Comparison of ENCODE assay signal across 17 cellular contexts in genomic region chr7:110669410-110669809, GRCh38.
DNase-seq lines count a peak whose midpoint lies in the region; ATAC-seq, FAIRE-seq and TF ChIP-seq lines count a peak whose summit lies in the region.
"Had no signal": no experiment of that assay in that cellular context is flagged by ENCODE, and none has a peak within 500 bp of the region (broad histone marks: within the 10 kb centered on the region; RNA-seq: fewer than 3 reads in every experiment).

No MANE protein-coding gene starts in this region.

- CTCF ChIA-PET in PC-3 (lab: Charles Lee) (no interaction called here), Caco-2 (lab: Charles Lee) (no interaction called here)
- CTCF ChIA-PET in CD8-positive, alpha-beta T cell (lab: Charles Lee) = no interaction called here

- no peak overlapping the region for H3K4me3 Mint-ChIP-seq in CD8-positive, alpha-beta T cell
- H3K4me3 Mint-ChIP-seq in Caco-2 (ENCODE audit: unreplicated experiment) = no peak overlapping the region
- H3K4me3 Mint-ChIP-seq: CD4-positive, CD25-positive, alpha-beta regulatory T cell had no signal

- intact Hi-C loops in PC-3 (cut with micrococcal nuclease) = no loop called here
- intact Hi-C loops in CD8-positive, alpha-beta T cell (cut with DNase I, micrococcal nuclease) = no loop called here
- intact Hi-C loops in Caco-2 (cut with micrococcal nuclease; ENCODE audit: unreplicated experiment) = no loop called here

- H3K9me3 ChIP-seq in PC-3 (ENCODE audit: low read length) (no peaks in the 10 kb centered on the region), Caco-2 (peaks cover 9% of the 10 kb centered on the region)
- H3K9me3 ChIP-seq in CD8-positive, alpha-beta T cell (ENCODE audit: low read length) = no peaks in the 10 kb centered on the region

- H3K4me1 ChIP-seq in PC-3 (ENCODE audit: insufficient read depth, low read length) (no peaks in the 10 kb centered on the region), Caco-2 (no peaks in the 10 kb centered on the region)
- no peaks in the 10 kb centered on the region for H3K4me1 ChIP-seq in CD8-positive, alpha-beta T cell (ENCODE audit: insufficient read depth, low read length)
- H3K4me1 ChIP-seq: BLaER1 treated with 17β-estradiol and CSF1 and Interleukin-3, amounts not matched to agents 10 nM and 100 nM had no signal

- H3K4me3 ChIP-seq in PC-3 (ENCODE audit: low read length) (no peak overlapping the region), bronchial epithelial cell (ENCODE audit: low read depth, low read length) (no peak overlapping the region), Caco-2 (ENCODE audit: low read depth, low read length) (no peak overlapping the region)
- no peak overlapping the region for H3K4me3 ChIP-seq in CD8-positive, alpha-beta T cell (ENCODE audit: low read depth, low read length)
- H3K4me3 ChIP-seq: BLaER1 treated with 17β-estradiol and CSF1 and Interleukin-3, amounts not matched to agents 10 nM and 100 nM had no signal

- H3F3A ChIP-seq in PC-3 (ENCODE audit: low read length, unreplicated experiment) = no peaks in the 10 kb centered on the region

- no peak overlapping the region for H3K27ac Mint-ChIP-seq in CD8-positive, alpha-beta T cell
- no peak overlapping the region for H3K27ac Mint-ChIP-seq in Caco-2 (ENCODE audit: unreplicated experiment)
- H3K27ac Mint-ChIP-seq: CD4-positive, CD25-positive, alpha-beta regulatory T cell had no signal

- H3K27me3 ChIP-seq in PC-3 (ENCODE audit: low read length) = no peaks in the 10 kb centered on the region
- no peaks in the 10 kb centered on the region for H3K27me3 ChIP-seq in bronchial epithelial cell (ENCODE audit: control insufficient read depth, insufficient read depth, low read length)
- H3K27me3 ChIP-seq in CD8-positive, alpha-beta T cell (ENCODE audit: insufficient read depth, low read length) = no peaks in the 10 kb centered on the region
- H3K27me3 ChIP-seq in Caco-2 (replicated peaks; ENCODE audit: control insufficient read depth, insufficient read depth, low read length) = no peaks in the 10 kb centered on the region
- H3K27me3 ChIP-seq: BLaER1 treated with 17β-estradiol and CSF1 and Interleukin-3, amounts not matched to agents 10 nM and 100 nM had no signal

- H3K9ac ChIP-seq in PC-3 (ENCODE audit: low read length) = no peak overlapping the region
- H3K9ac ChIP-seq: BLaER1 treated with 17β-estradiol and CSF1 and Interleukin-3, amounts not matched to agents 10 nM and 100 nM had no signal

- H3K9me3 Mint-ChIP-seq in CD8-positive, alpha-beta T cell = peaks cover 18% of the 10 kb centered on the region
- H3K9me3 Mint-ChIP-seq in Caco-2 (ENCODE audit: unreplicated experiment) = peaks cover 26% of the 10 kb centered on the region

- POLR2A ChIA-PET in PC-3 (lab: Charles Lee; ENCODE audit: unreplicated experiment) = no interaction called here
- POLR2A ChIA-PET in CD8-positive, alpha-beta T cell (lab: Charles Lee) = no interaction called here
- POLR2A ChIA-PET in Caco-2 (lab: Charles Lee) = no interaction called here

- no peak for TF ChIP-seq CTCF in PC-3 (conservative IDR thresholded peaks at IDR 0.05; ENCODE audit: low read depth, low read length)
- no peak for TF ChIP-seq CTCF in bronchial epithelial cell (IDR thresholded peaks at IDR 0.05; ENCODE audit: insufficient read depth, low read length, severe bottlenecking)
- TF ChIP-seq CTCF in CD8-positive, alpha-beta T cell (IDR thresholded peaks at IDR 0.05) = no peak
- TF ChIP-seq CTCF in Caco-2 (IDR thresholded peaks at IDR 0.05; ENCODE audit: insufficient read depth in 1 of 2, low read depth in 1 of 2, low read length in 1 of 2, severe bottlenecking in 1 of 2, unreplicated experiment in 1 of 2) = no peak

- FAIRE-seq in H54 (lab: Jason Lieb, UNC) (no peak), bronchial epithelial cell (lab: Jason Lieb, UNC) (no peak)
- FAIRE-seq: GM12892, GM19239 had no signal

- TF ChIP-seq POLR2A in H54 (IDR thresholded peaks at IDR 0.05; ENCODE audit: low read depth, low read length) = no peak

- H3K27ac ChIP-seq in PC-3 (ENCODE audit: low read length) = no peak overlapping the region
- no peak overlapping the region for H3K27ac ChIP-seq in CD8-positive, alpha-beta T cell (ENCODE audit: low read depth, low read length)
- H3K27ac ChIP-seq: BLaER1 treated with 17β-estradiol and CSF1 and Interleukin-3, amounts not matched to agents 10 nM and 100 nM had no signal

- H3K4me1 Mint-ChIP-seq in CD8-positive, alpha-beta T cell (ENCODE audit: low read depth) = no peaks in the 10 kb centered on the region
- H3K4me1 Mint-ChIP-seq in Caco-2 (ENCODE audit: low read depth, unreplicated experiment) = no peaks in the 10 kb centered on the region
- H3K4me1 Mint-ChIP-seq: CD4-positive, CD25-positive, alpha-beta regulatory T cell had no signal

- DNase-seq in ELR (ENCODE audit: low read depth) (peak; percentile 31), H54 (ENCODE audit: insufficient read length, low spot score) (peak; percentile 2), PC-3 (peak; percentile 17), bronchial epithelial cell (ENCODE audit: low read depth) (peak; percentile 25), RPMI8226 (no peak), Caco-2 (no peak)
- DNase-seq in CD8-positive, alpha-beta T cell = no peak
- DNase-seq: ACHN; CD4-positive, CD25-positive, alpha-beta regulatory T cell; DMS153; DMS79 treated with DMSO at 0.1 percent for 48 hours; EL; GDM1; H7 had no signal

- no peaks in the 10 kb centered on the region for H3K36me3 ChIP-seq in PC-3 (ENCODE audit: low read depth, low read length)
- no peaks in the 10 kb centered on the region for H3K36me3 ChIP-seq in bronchial epithelial cell (ENCODE audit: control insufficient read depth, insufficient read depth, low read length)
- no peaks in the 10 kb centered on the region for H3K36me3 ChIP-seq in CD8-positive, alpha-beta T cell (ENCODE audit: insufficient read depth, low read length)
- no peaks in the 10 kb centered on the region for H3K36me3 ChIP-seq in Caco-2 (ENCODE audit: control insufficient read depth, insufficient read depth, low read length)
- H3K36me3 ChIP-seq: BLaER1 treated with 17β-estradiol and CSF1 and Interleukin-3, amounts not matched to agents 10 nM and 100 nM had no signal

- no peaks in the 10 kb centered on the region for H3K79me2 ChIP-seq in PC-3 (ENCODE audit: low read length)

- peaks cover 10% of the 10 kb centered on the region for H3K36me3 Mint-ChIP-seq in CD8-positive, alpha-beta T cell
- no peaks in the 10 kb centered on the region for H3K36me3 Mint-ChIP-seq in Caco-2 (ENCODE audit: insufficient read depth, unreplicated experiment)

- H2AFZ ChIP-seq in PC-3 (ENCODE audit: low read length) = no peak overlapping the region

- no peaks in the 10 kb centered on the region for H3K9me2 ChIP-seq in PC-3 (replicated peaks; ENCODE audit: low read length)

- ATAC-seq in PC-3 = peak; percentile 38; the same call in 1 of the 2 replicates
- ATAC-seq in CD8-positive, alpha-beta T cell = no peak

- H3K27me3 Mint-ChIP-seq in CD8-positive, alpha-beta T cell (ENCODE audit: low read depth) = no peaks in the 10 kb centered on the region
- H3K27me3 Mint-ChIP-seq in Caco-2 (ENCODE audit: insufficient read depth, unreplicated experiment) = no peaks in the 10 kb centered on the region
- H3K27me3 Mint-ChIP-seq: CD4-positive, CD25-positive, alpha-beta regulatory T cell had no signal

- no TSS peak for BruUV-seq in PC-3 (replicated peaks; lab: Mats Ljungman, UMichigan)
- BruUV-seq in Caco-2 (replicated peaks; lab: Mats Ljungman, UMichigan) = no TSS peak

- H4K20me1 ChIP-seq in PC-3 (ENCODE audit: low read length) = no peaks in the 10 kb centered on the region
- H4K20me1 ChIP-seq: BLaER1 treated with 17β-estradiol and CSF1 and Interleukin-3, amounts not matched to agents 10 nM and 100 nM had no signal

- H3K4me2 ChIP-seq in PC-3 (ENCODE audit: low read length) = no peak overlapping the region
- H3K4me2 ChIP-seq: BLaER1 treated with 17β-estradiol and CSF1 and Interleukin-3, amounts not matched to agents 10 nM and 100 nM had no signal

Comparison
In these comparisons a context has a peak if more than half of its experiments do, and no peak if none do; other contexts are left out.
1. DNase-seq: peak in ELR (single experiment), H54 (single experiment), PC-3 (single experiment) and bronchial epithelial cell (single experiment); none in CD8-positive, alpha-beta T cell (0 of 7), RPMI8226 (single experiment) and Caco-2 (0 of 2).